In the genomic region with DNA sequence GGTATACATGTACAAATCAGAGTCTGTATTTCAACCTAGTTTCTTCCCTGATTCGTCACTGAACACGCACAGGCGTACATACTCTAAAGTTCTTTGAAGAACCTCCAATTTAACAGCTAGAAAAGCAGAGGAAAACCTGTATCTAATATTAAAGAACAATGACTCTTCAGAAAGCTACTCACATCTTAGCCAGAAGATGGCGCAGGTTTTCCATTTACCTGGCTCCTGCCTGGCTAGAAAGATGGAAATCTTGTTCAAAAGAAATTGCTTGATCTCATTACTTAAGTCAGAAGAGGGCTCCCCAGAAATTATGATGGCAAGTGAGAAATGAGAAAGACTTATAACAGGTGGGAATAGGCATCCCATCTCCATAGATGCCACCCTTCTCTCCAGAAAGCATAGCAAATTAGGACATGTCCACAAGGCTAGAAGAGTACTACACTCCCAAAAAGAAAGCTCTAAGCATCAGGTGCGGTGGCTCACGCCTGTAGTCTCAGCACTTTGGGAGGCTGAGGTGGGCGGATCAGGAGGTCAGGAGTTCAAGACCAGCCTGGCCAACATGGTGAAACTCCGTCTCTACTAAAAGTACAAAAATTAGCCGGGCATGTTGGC, we compare ENCODE assay signal across 8 cellular contexts. TPM values are rescaled to one million over a fixed set of nuclear protein-coding genes. Genes with fewer than 3 reads are reported as not detected.
A peak's percentile ranks its signal among the peaks of the same experiment; 100 is the strongest.
DNase-seq lines count a peak whose midpoint lies in the region; ATAC-seq, FAIRE-seq and TF ChIP-seq lines count a peak whose summit lies in the region.

No MANE protein-coding gene starts in this region.

- no peak overlapping the region for H3K9ac ChIP-seq in H1 (replicated peaks in 1 of 4; ENCODE audit: extremely low read depth in 1 of 4, low read depth in 3 of 4, low read length in 3 of 4)

- peaks cover 7 to 22% (median 17%) of the 10 kb centered on the region in 4 experiments for H3K4me1 ChIP-seq in H1 (replicated peaks in 1 of 4; ENCODE audit: control insufficient read depth in 3 of 4, insufficient read depth in 4 of 4, low read length in 3 of 4)

- TF ChIP-seq POLR2A in H1 (IDR thresholded peaks at IDR 0.05; ENCODE audit: control extremely low read depth in 1 of 2, low read depth in 2 of 2, low read length in 2 of 2) = no peak

- TF ChIP-seq CTCF in H1 (IDR thresholded peaks at IDR 0.05; ENCODE audit: control extremely low read depth in 1 of 3, insufficient read depth in 1 of 3, low read depth in 1 of 3, low read length in 3 of 3) = peak in 2 of 3 experiments; percentile 58 to 73; a peak in 2 of 4 replicates

- no peak overlapping the region for H2BK15ac ChIP-seq in H1 (ENCODE audit: low read length)

- H3K23me2 ChIP-seq in H1 (ENCODE audit: low read depth, low read length) = no peaks in the 10 kb centered on the region

- H3K79me1 ChIP-seq in H1 (ENCODE audit: low read depth, low read length) = no peaks in the 10 kb centered on the region; the same call in 1 of the 2 replicates

- H3K4me3 ChIP-seq in H1 (ENCODE audit: extremely low read depth in 1 of 4, insufficient read depth in 2 of 4, low read depth in 3 of 4, low read length in 4 of 4) = 0 out of 8 replicates have a peak overlapping the region, but pooled peaks of 1 of the 4 experiments have one; percentile 3

- H4K91ac ChIP-seq in H1 (replicated peaks; ENCODE audit: insufficient read length, low read length) = no peak overlapping the region

- no peak overlapping the region for H2AK5ac ChIP-seq in H1 (ENCODE audit: low read depth, low read length)

- DNase-seq in AG08395 (ENCODE audit: low spot score) = peak; percentile 54
- DNase-seq in GM04504 (ENCODE audit: low read depth) = peak; percentile 28
- DNase-seq in NCI-H1105 treated with DMSO at 0.1 percent for 48 hours (lab: John Stamatoyannopoulos, UW) = peak; percentile 63
- DNase-seq in T-helper 2 cell treated with Interferon-gamma antibody and Interleukin-4, amounts not matched to agents 5 μg/mL and 100 μg/mL, for 36 hours (ENCODE audit: low spot score) = peak; percentile 6
- DNase-seq in H1 (ENCODE audit: low read depth in 1 of 2, low spot score in 2 of 2) = peak in 1 of 2 experiments; percentile 71
- DNase-seq in naive B cell = peak; percentile 8

- no peak overlapping the region for H3K27ac Mint-ChIP-seq in T-helper 2 cell treated with Interferon-gamma antibody and Interleukin-4, amounts not matched to agents 5 μg/mL and 100 μg/mL, for 36 hours
- H3K27ac Mint-ChIP-seq in naive B cell = no peak overlapping the region

- no peak overlapping the region; the same call in 1 of the 2 replicates for H2BK5ac ChIP-seq in H1 (ENCODE audit: low read depth, low read length)

- no peak overlapping the region for H3K23ac ChIP-seq in H1 (ENCODE audit: insufficient read length)

- H2BK12ac ChIP-seq in H1 (ENCODE audit: low read depth, low read length) = peak overlapping the region; percentile 73; the same call in 1 of the 2 replicates

- peak overlapping the region; percentile 66; the same call in 1 of the 2 replicates for H2BK20ac ChIP-seq in H1 (ENCODE audit: low read length)

- H4K8ac ChIP-seq in H1 (ENCODE audit: extremely low read depth, insufficient read depth, low read length) = no peak overlapping the region

- H3K14ac ChIP-seq in H1 (ENCODE audit: insufficient read length) = no peak overlapping the region

- POLR2A ChIA-PET in H1 (lab: Charles Lee; ENCODE audit: partially characterized antibody) = interaction anchor here (0.6 to 12.6 kb wide), 17 partner anchors 9 to 260 kb away, joined by 3 to 414 read pairs (median 5); partner anchors contain the start of gene L1TD1

- H3K27ac ChIP-seq in H1 (ENCODE audit: low read depth, low read length) = no peak overlapping the region

- H3K9me3 Mint-ChIP-seq in T-helper 2 cell treated with Interferon-gamma antibody and Interleukin-4, amounts not matched to agents 5 μg/mL and 100 μg/mL, for 36 hours = no peaks in the 10 kb centered on the region
- no peaks in the 10 kb centered on the region for H3K9me3 Mint-ChIP-seq in naive B cell

- ATAC-seq in naive B cell (ENCODE audit: low read depth in 2 of 2) (no peak), HG03139 (IDR thresholded peaks at IDR 0.05; ENCODE audit: unreplicated experiment) (no peak), HG03108 (IDR thresholded peaks at IDR 0.05; ENCODE audit: unreplicated experiment) (no peak)

- no peak overlapping the region for H3K4me2 ChIP-seq in H1 (ENCODE audit: insufficient read depth in 1 of 2, low read depth in 2 of 2, low read length in 2 of 2)

- H3K18ac ChIP-seq in H1 (ENCODE audit: extremely low read depth, low read length) = peak overlapping the region; percentile 44; the same call in 1 of the 2 replicates

- H3K27me3 Mint-ChIP-seq in T-helper 2 cell treated with Interferon-gamma antibody and Interleukin-4, amounts not matched to agents 5 μg/mL and 100 μg/mL, for 36 hours (ENCODE audit: low read depth) = no peaks in the 10 kb centered on the region
- H3K27me3 Mint-ChIP-seq in naive B cell = peaks cover 0 to 5% (median 0%) of the 10 kb centered on the region in 3 donors

- peak; percentile 7 for FAIRE-seq in H1 (lab: Jason Lieb, UNC)

- CTCF ChIA-PET in H1 (lab: Charles Lee; ENCODE audit: partially characterized antibody) = interaction anchor here (0.7 to 5.2 kb wide), 72 partner anchors 8 to 571 kb away, joined by 3 to 69 read pairs (median 5); partner anchors contain the start of gene L1TD1

- H3K79me2 ChIP-seq in H1 (ENCODE audit: control insufficient read depth in 1 of 2, insufficient read depth in 2 of 2, low read length in 2 of 2) = no peaks in the 10 kb centered on the region

- H3K4me3 Mint-ChIP-seq in T-helper 2 cell treated with Interferon-gamma antibody and Interleukin-4, amounts not matched to agents 5 μg/mL and 100 μg/mL, for 36 hours = no peak overlapping the region
- no peak overlapping the region for H3K4me3 Mint-ChIP-seq in naive B cell

- TF ChIP-seq EP300 in H1 (IDR thresholded peaks at IDR 0.05; ENCODE audit: borderline replicate concordance in 1 of 2, low read depth in 2 of 2, low read length in 2 of 2) = no peak

- H3K4ac ChIP-seq in H1 (replicated peaks; ENCODE audit: insufficient read length, low read depth, low read length) = no peak overlapping the region

- WGBS in H1 (ENCODE audit: extremely low coverage in 1 of 2, insufficient coverage in 1 of 2, insufficient read length in 1 of 2, insufficient replicate concordance in 2 of 2, low coverage in 1 of 2, low lambda C conversion rate in 2 of 2, missing lambda C conversion rate in 1 of 2), 2 experiments = 50% methylated on average over 9 of the region's 9 CpGs; no CpG with 5 or more reads in 1 of the 2 experiments

- H3K56ac ChIP-seq in H1 (replicated peaks; ENCODE audit: insufficient read length, low read depth, low read length) = no peak overlapping the region

- TF ChIP-seq RAD21 in H1 (IDR thresholded peaks at IDR 0.05 in 1 of 2, conservative IDR thresholded peaks at IDR 0.05 in 1 of 2; ENCODE audit: low read depth in 2 of 2, low read length in 2 of 2) = peak; percentile 90 to 91

- no peaks in the 10 kb centered on the region for H3K27me3 ChIP-seq in H1 (replicated peaks in 1 of 4; ENCODE audit: control insufficient read depth in 3 of 4, extremely low read depth in 1 of 4, insufficient read depth in 3 of 4, low read length in 3 of 4)

- no peaks in the 10 kb centered on the region for H3K36me3 Mint-ChIP-seq in T-helper 2 cell treated with Interferon-gamma antibody and Interleukin-4, amounts not matched to agents 5 μg/mL and 100 μg/mL, for 36 hours (ENCODE audit: low read depth)
- no peaks in the 10 kb centered on the region for H3K36me3 Mint-ChIP-seq in naive B cell

- no peaks in the 10 kb centered on the region for H3K36me3 ChIP-seq in H1 (ENCODE audit: control insufficient read depth in 2 of 4, insufficient read depth in 4 of 4, low read length in 3 of 4)

- no peaks in the 10 kb centered on the region for H4K20me1 ChIP-seq in H1 (replicated peaks in 1 of 2; ENCODE audit: control insufficient read depth in 1 of 2, insufficient read depth in 2 of 2, low read length in 2 of 2)

- H3K9me3 ChIP-seq in H1 (ENCODE audit: insufficient read depth in 2 of 2, low read depth in 1 of 2, low read length in 1 of 2) = no peaks in the 10 kb centered on the region

- H3K4me1 Mint-ChIP-seq in T-helper 2 cell treated with Interferon-gamma antibody and Interleukin-4, amounts not matched to agents 5 μg/mL and 100 μg/mL, for 36 hours (ENCODE audit: low read depth) = no peaks in the 10 kb centered on the region
- no peaks in the 10 kb centered on the region for H3K4me1 Mint-ChIP-seq in naive B cell

- no peak overlapping the region for H2BK120ac ChIP-seq in H1 (replicated peaks; ENCODE audit: low read depth, low read length)

- no peak overlapping the region for H2AFZ ChIP-seq in H1 (ENCODE audit: low read length)

- H4K5ac ChIP-seq in H1 (ENCODE audit: insufficient read length, low read depth, low read length) = peak overlapping the region; percentile 41

TF ChIP-seq in H1, 55 proteins besides CTCF, POLR2A, EP300 and RAD21:
- TF ChIP-seq SIX5 (IDR thresholded peaks at IDR 0.05; ENCODE audit: low read depth, low read length) (no peak), KDM1A (IDR thresholded peaks at IDR 0.05; ENCODE audit: borderline replicate concordance, low read length) (0 out of 2 replicates have a peak, but pooled peaks have one; percentile 13)

RNA-seq across cellular contexts. Expression of gene L1TD1, which starts 19.0 kb away (rescaled TPM):
- total RNA-seq in H1 (2021; fragmentation: NEBNext Ultra II Directional; extraction: Animal tissue kit (Norgen Biotek cat#: 25700)) = 425 and 441 TPM in 2 replicates
- 20.8 and 35.3 TPM in 2 replicates for polyA plus RNA-seq in H1 (2011; rRNA removed)
- 102 TPM for polyA plus RNA-seq in H1 (2011; cell fraction: cytosol; rRNA removed)
- polyA plus RNA-seq in H1 (2011; cell fraction: nucleus; rRNA removed) = 28.5 TPM
- 165 to 378 TPM (median 196 TPM) in 4 replicates for polyA plus RNA-seq in H1 (2012, experiment 1 of 2)
- 19.6 TPM for polyA plus RNA-seq in H1 (2012, experiment 2 of 2)
- 521 TPM for polyA plus RNA-seq in H1 (2013, experiment 1 of 2)
- 516 TPM for polyA plus RNA-seq in H1 (2013, experiment 2 of 2)
- 32.9 and 39.8 TPM in 2 replicates for polyA minus RNA-seq in H1 (2011; rRNA and poly(A)+ RNA removed)
- polyA minus RNA-seq in H1 (2011; cell fraction: cytosol; rRNA and poly(A)+ RNA removed) = 55.6 TPM
- 94.0 TPM for polyA minus RNA-seq in H1 (2011; cell fraction: nucleus; rRNA and poly(A)+ RNA removed)
- polyA plus RNA-seq in naive B cell (ENCODE audit: low read depth in 6 of 6) = not detected

Comparison
In these comparisons a context has a peak if more than half of its experiments do, and no peak if none do; other contexts are left out.
1. RNA of gene L1TD1, which starts 19.0 kb away (polyA plus RNA-seq): 19.6 to 521 TPM in H1; not detected in naive B cell; every median in the first group is over 10 times any median in the second.